Comparison of ENCODE assay signal across 8 cellular contexts in genomic region chr1:184982002-184982954, GRCh38. TPM values are rescaled to one million over a fixed set of nuclear protein-coding genes. Genes with fewer than 3 reads are reported as not detected.
A peak's percentile ranks its signal among the peaks of the same experiment; 100 is the strongest.
DNase-seq lines count a peak whose midpoint lies in the region; ATAC-seq, FAIRE-seq and TF ChIP-seq lines count a peak whose summit lies in the region.

No MANE protein-coding gene starts in this region.

- H3K9me1 ChIP-seq in keratinocyte (ENCODE audit: control insufficient read depth, extremely low read depth, insufficient read depth, low read length): no peaks in the 10 kb centered on the region

- intact Hi-C loops in MCF 10A (cut with micrococcal nuclease): loop anchor here (1.0 to 5.0 kb wide), 6 partner anchors 175 to 907 kb away; partner anchors contain the start of genes SWT1 and TRMT1L

- no peaks in the 10 kb centered on the region for H3K79me2 ChIP-seq in keratinocyte (ENCODE audit: control insufficient read depth, insufficient read depth, low read length)

- CTCF ChIA-PET in MCF 10A (lab: Yijun Ruan, JAX): interaction anchor here (0.6 to 6.0 kb wide), 52 partner anchors 8 to 714 kb away, joined by 3 to 270 read pairs (median 5); partner anchors contain the start of gene NIBAN1

- H3K27ac ChIP-seq in VCaP (no peak overlapping the region), keratinocyte (ENCODE audit: control insufficient read depth, insufficient read depth, low read length) (no peak overlapping the region)

- no peaks in the 10 kb centered on the region for H4K20me1 ChIP-seq in keratinocyte (ENCODE audit: control insufficient read depth, extremely low read depth, insufficient read depth, low read length)

- no peak overlapping the region for H3K4me3 ChIP-seq in AG09309 (ENCODE audit: control insufficient read depth, low read depth, low read length)
- H3K4me3 ChIP-seq in keratinocyte (ENCODE audit: control insufficient read depth in 2 of 3, extremely low read depth in 1 of 3, insufficient read depth in 2 of 3, low read depth in 1 of 3, low read length in 3 of 3): no peak overlapping the region

- no peak overlapping the region for H2AFZ ChIP-seq in keratinocyte (ENCODE audit: control insufficient read depth, low read length)

- no TSS peak for BruUV-seq in MCF 10A (replicated peaks; lab: Mats Ljungman, UMichigan)

- H3K27me3 ChIP-seq in keratinocyte (ENCODE audit: control insufficient read depth, extremely low read depth, insufficient read depth, low read length): no peaks in the 10 kb centered on the region

- no peak overlapping the region for H3K4me2 ChIP-seq in keratinocyte (ENCODE audit: control insufficient read depth, extremely low read depth, insufficient read depth, low read depth, low read length)

- H3K4me1 Mint-ChIP-seq in MCF 10A (ENCODE audit: insufficient read depth, unreplicated experiment): no peaks in the 10 kb centered on the region

- FAIRE-seq in keratinocyte (lab: Jason Lieb, UNC): peak; percentile 90

- H3K9ac ChIP-seq in keratinocyte (ENCODE audit: control insufficient read depth, extremely low read depth, insufficient read depth, low read length): no peak overlapping the region

- H3K27ac Mint-ChIP-seq in MCF 10A (ENCODE audit: low read depth, unreplicated experiment): no peak overlapping the region

- peaks cover 82% of the 10 kb centered on the region for H3K27me3 Mint-ChIP-seq in MCF 10A (ENCODE audit: insufficient read depth, unreplicated experiment)

- dilution Hi-C loops in keratinocyte (cut with MboI; ENCODE audit: extremely low pct_ligation_motif_present, low sequenced_read_pairs): no loop called here

- DNase-seq in AG09309 (ENCODE audit: low read depth) (no peak), NCI-H2196 treated with DMSO at 0.1 percent for 48 hours (lab: John Stamatoyannopoulos, UW; ENCODE audit: unreplicated experiment) (peak; percentile 49), MCF 10A (ENCODE audit: unreplicated experiment) (peak; percentile 82), keratinocyte (ENCODE audit: low read depth, low spot score) (no peak)
- peak; percentile 60 for DNase-seq in stimulated activated CD4-positive, alpha-beta T cell treated with anti-CD3 and anti-CD28 coated beads, Interleukin-2, amount 100 ng/mL, for 4 hours (ENCODE audit: low read depth)

- no peaks in the 10 kb centered on the region for H3K9me3 ChIP-seq in keratinocyte (ENCODE audit: control insufficient read depth, low read depth, low read length)

- H3K36me3 ChIP-seq in keratinocyte (ENCODE audit: control insufficient read depth in 2 of 2, extremely low read depth in 1 of 2, insufficient read depth in 2 of 2, low read length in 2 of 2): no peaks in the 10 kb centered on the region

- no peaks in the 10 kb centered on the region for H3K36me3 Mint-ChIP-seq in MCF 10A (ENCODE audit: insufficient read depth, unreplicated experiment)

- ATAC-seq in GM18870 (IDR thresholded peaks at IDR 0.05; ENCODE audit: unreplicated experiment) (peak; percentile 98), HG03066 (IDR thresholded peaks at IDR 0.05; ENCODE audit: low read depth, unreplicated experiment) (peak; percentile 92)

- POLR2A ChIA-PET in MCF 10A (lab: Yijun Ruan, JAX): interaction anchor here (0.6 to 1.9 kb wide), 3 partner anchors 9 to 177 kb away, joined by 3 to 15 read pairs (median 3); no protein-coding TSS in a partner anchor

- no peak overlapping the region for H3K4me3 Mint-ChIP-seq in MCF 10A (ENCODE audit: unreplicated experiment)

- H3K9me3 Mint-ChIP-seq in MCF 10A (ENCODE audit: unreplicated experiment): no peaks in the 10 kb centered on the region

- TF ChIP-seq CTCF in AG09309 (IDR thresholded peaks at IDR 0.05; ENCODE audit: control insufficient read depth, insufficient read depth, low read depth, low read length, missing control alignments): peak; percentile 94
- peak; percentile 95 for TF ChIP-seq CTCF in VCaP (conservative IDR thresholded peaks at IDR 0.05)
- peak; percentile 97 for TF ChIP-seq CTCF in MCF 10A (IDR thresholded peaks at IDR 0.05; ENCODE audit: unreplicated experiment)
- peak; percentile 90 to 98 (median 91) for TF ChIP-seq CTCF in keratinocyte (optimal IDR thresholded peaks at IDR 0.05 in 1 of 3, IDR thresholded peaks at IDR 0.05 in 1 of 3, conservative IDR thresholded peaks at IDR 0.05 in 1 of 3; ENCODE audit: extremely low read depth in 1 of 3, insufficient read depth in 2 of 3, low read length in 3 of 3)

- H3K4me1 ChIP-seq in keratinocyte (ENCODE audit: control insufficient read depth, extremely low read depth, insufficient read depth, low read length): no peaks in the 10 kb centered on the region

RNA-seq across cellular contexts. Expression of gene NIBAN1, which starts 8.0 kb away (rescaled TPM):
- 15.6 and 37.3 TPM in 2 replicates for total RNA-seq in MCF 10A (2022)
- 6.6 to 10.6 TPM (median 7.6 TPM) in 3 replicates for polyA plus RNA-seq in keratinocyte
- 14.5 TPM for polyA plus RNA-seq in keratinocyte (2011; ENCODE audit: low read depth)
- polyA plus RNA-seq in keratinocyte (2011; cell fraction: cytosol; rRNA removed): 3.9 and 5.7 TPM in 2 replicates
- 11.3 and 11.6 TPM in 2 replicates for polyA plus RNA-seq in keratinocyte (2011; cell fraction: nucleus; rRNA removed)
- polyA plus RNA-seq in keratinocyte (2012; ENCODE audit: low replicate concordance): 9.9 and 18.8 TPM in 2 replicates
- 8.1 to 17.3 TPM (median 8.8 TPM) in 3 replicates for polyA minus RNA-seq in keratinocyte
- polyA minus RNA-seq in keratinocyte (2011; cell fraction: cytosol; rRNA and poly(A)+ RNA removed): 5.4 TPM
- 10.4 and 18.2 TPM in 2 replicates for polyA minus RNA-seq in keratinocyte (2011; cell fraction: nucleus; rRNA and poly(A)+ RNA removed)

Comparison
In these comparisons a context has a peak if more than half of its experiments do, and no peak if none do; other contexts are left out.
1. DNase-seq: peak in NCI-H2196 treated with DMSO at 0.1 percent for 48 hours (single experiment), MCF 10A (single experiment) and stimulated activated CD4-positive, alpha-beta T cell treated with anti-CD3 and anti-CD28 coated beads, Interleukin-2, amount 100 ng/mL, for 4 hours (single experiment); none in AG09309 (single experiment) and keratinocyte (single experiment).
2. Peak in every context shown above with its lines, with median percentiles within 50 percentile points of each other: CTCF ChIP-seq.